ENCODE assay signal across 9 cellular contexts in genomic region chr22:21003782-21004181, GRCh38. TPM values are rescaled to one million over a fixed set of nuclear protein-coding genes. Genes with fewer than 3 reads are reported as not detected.
DNase-seq lines count a peak whose midpoint lies in the region; ATAC-seq and TF ChIP-seq lines count a peak whose summit lies in the region.
"Had no signal": no experiment of that assay in that cellular context is flagged by ENCODE, and none has a peak within 500 bp of the region (broad histone marks: within the 10 kb centered on the region; RNA-seq: fewer than 3 reads in every experiment).

No MANE protein-coding gene starts in this region.

- ATAC-seq in stimulated activated effector memory CD8-positive, alpha-beta T cell treated with anti-CD3 and anti-CD28 coated beads, Interleukin-12 subunit alpha, Interleukin-12 subunit beta, amount 100 ng/mL, for 72 hours: no peak
- ATAC-seq: heart right ventricle had no signal

- H3K27me3 ChIP-seq in esophagus muscularis mucosa: no peaks in the 10 kb centered on the region
- H3K27me3 ChIP-seq: heart right ventricle had no signal

- peaks cover 42% of the 10 kb centered on the region for H3K36me3 Mint-ChIP-seq in activated T-cell treated with anti-CD3 and anti-CD28 coated beads, Interleukin-2, amount 50 U/mL, for 24 hours (ENCODE audit: low read depth)
- peaks cover 37% of the 10 kb centered on the region for H3K36me3 Mint-ChIP-seq in stimulated activated effector memory CD8-positive, alpha-beta T cell treated with anti-CD3 and anti-CD28 coated beads, Interleukin-12 subunit alpha, Interleukin-12 subunit beta, amount 100 ng/mL, for 72 hours

- no peaks in the 10 kb centered on the region for H3K9me3 Mint-ChIP-seq in activated T-cell treated with anti-CD3 and anti-CD28 coated beads, Interleukin-2, amount 50 U/mL, for 24 hours
- no peaks in the 10 kb centered on the region for H3K9me3 Mint-ChIP-seq in stimulated activated effector memory CD8-positive, alpha-beta T cell treated with anti-CD3 and anti-CD28 coated beads, Interleukin-12 subunit alpha, Interleukin-12 subunit beta, amount 100 ng/mL, for 72 hours

- no peaks in the 10 kb centered on the region for H3K9me3 ChIP-seq in esophagus muscularis mucosa
- H3K9me3 ChIP-seq: heart right ventricle had no signal

- POLR2A ChIA-PET in RWPE1 (lab: Yijun Ruan, JAX; ENCODE audit: low non-redundant PET): no interaction called here

- intact Hi-C loops in esophagus muscularis mucosa (cut with DNase I): loop anchor here (5.0 kb wide), 1 partner anchor 86 kb away; the partner anchor contains the start of gene CRKL

- no peak overlapping the region for H3K4me3 ChIP-seq in esophagus muscularis mucosa

- no peak for DNase-seq in activated T-cell treated with anti-CD3 and anti-CD28 coated beads, Interleukin-2, amount 50 U/mL, for 24 hours
- no peak for DNase-seq in activated T-cell treated with anti-CD3 and anti-CD28 coated beads, Interleukin-2, amount 50 U/mL, for 1 hour
- DNase-seq in RWPE1 (ENCODE audit: low spot score) (no peak), esophagus muscularis mucosa (ENCODE audit: extremely low spot score) (no peak), NCI-H2196 treated with DMSO at 0.1 percent for 48 hours (lab: John Stamatoyannopoulos, UW; ENCODE audit: unreplicated experiment) (no peak), A172 (ENCODE audit: low spot score) (no peak), ureter (ENCODE audit: low spot score) (no peak)
- no peak for DNase-seq in stimulated activated effector memory CD8-positive, alpha-beta T cell treated with anti-CD3 and anti-CD28 coated beads, Interleukin-12 subunit alpha, Interleukin-12 subunit beta, amount 100 ng/mL, for 72 hours (ENCODE audit: low spot score in 2 of 2)
- DNase-seq: heart right ventricle had no signal

- CTCF ChIA-PET in RWPE1 (lab: Yijun Ruan, JAX): interaction anchor here (0.6 kb wide), 1 partner anchor 621 kb away, joined by 3 read pairs; no protein-coding TSS in a partner anchor

- peaks cover 31 to 45% (median 37%) of the 10 kb centered on the region in 4 donors for H3K4me1 ChIP-seq in esophagus muscularis mucosa

- TF ChIP-seq POLR2A in esophagus muscularis mucosa (IDR thresholded peaks at IDR 0.05; ENCODE audit: low read depth): no peak

- H3K27ac ChIP-seq in RWPE1 (peak overlapping the region; percentile 99), esophagus muscularis mucosa (replicated peaks in 1 of 4) (peak overlapping the region; percentile 98 to 100 (median 99))

- H3K36me3 ChIP-seq in esophagus muscularis mucosa: peaks cover 4 to 19% (median 17%) of the 10 kb centered on the region in 4 donors

- peak overlapping the region; percentile 94 for H3K4me3 Mint-ChIP-seq in activated T-cell treated with anti-CD3 and anti-CD28 coated beads, Interleukin-2, amount 50 U/mL, for 24 hours
- peak overlapping the region; percentile 94 for H3K4me3 Mint-ChIP-seq in stimulated activated effector memory CD8-positive, alpha-beta T cell treated with anti-CD3 and anti-CD28 coated beads, Interleukin-12 subunit alpha, Interleukin-12 subunit beta, amount 100 ng/mL, for 72 hours

- H3K27ac Mint-ChIP-seq in activated T-cell treated with anti-CD3 and anti-CD28 coated beads, Interleukin-2, amount 50 U/mL, for 24 hours: peak overlapping the region; percentile 99
- peak overlapping the region; percentile 99 for H3K27ac Mint-ChIP-seq in stimulated activated effector memory CD8-positive, alpha-beta T cell treated with anti-CD3 and anti-CD28 coated beads, Interleukin-12 subunit alpha, Interleukin-12 subunit beta, amount 100 ng/mL, for 72 hours

- H3K27me3 Mint-ChIP-seq in activated T-cell treated with anti-CD3 and anti-CD28 coated beads, Interleukin-2, amount 50 U/mL, for 24 hours: no peaks in the 10 kb centered on the region

- TF ChIP-seq EP300 in esophagus muscularis mucosa (IDR thresholded peaks at IDR 0.05): no peak

- no peak for TF ChIP-seq CTCF in RWPE1 (conservative IDR thresholded peaks at IDR 0.05; ENCODE audit: low read depth)
- no peak for TF ChIP-seq CTCF in esophagus muscularis mucosa (IDR thresholded peaks at IDR 0.05)

- peaks cover 35% of the 10 kb centered on the region for H3K4me1 Mint-ChIP-seq in activated T-cell treated with anti-CD3 and anti-CD28 coated beads, Interleukin-2, amount 50 U/mL, for 24 hours (ENCODE audit: low read depth)
- H3K4me1 Mint-ChIP-seq in stimulated activated effector memory CD8-positive, alpha-beta T cell treated with anti-CD3 and anti-CD28 coated beads, Interleukin-12 subunit alpha, Interleukin-12 subunit beta, amount 100 ng/mL, for 72 hours: peaks cover 33% of the 10 kb centered on the region

- 77% methylated on average over 4 of the region's 4 CpGs for WGBS in esophagus muscularis mucosa

RNA-seq across cellular contexts. Expression of gene THAP7, which starts 1.9 kb away (rescaled TPM):
- 10 to 100 TPM; 33.2 to 42.4 (median 39.1) TPM for total RNA-seq in esophagus muscularis mucosa
- 46.9 and 49.0 TPM in 2 replicates for total RNA-seq in A172 (2014; rRNA removed; shearing (Covaris generic))
- 25.8 TPM for total RNA-seq in ureter

RNA-seq across cellular contexts. Expression of gene P2RX6, which starts 11.2 kb away (rescaled TPM):
- under 1 TPM; 0.39 to 0.50 (median 0.41) TPM for total RNA-seq in esophagus muscularis mucosa
- total RNA-seq in A172 (2014; rRNA removed; shearing (Covaris generic)): 2.8 and 3.5 TPM in 2 replicates
- 5.7 TPM for total RNA-seq in ureter

RNA-seq across cellular contexts. Expression of gene LZTR1, which starts 21.7 kb away (rescaled TPM):
- total RNA-seq in esophagus muscularis mucosa (10 to 100 TPM; 42.4 to 76.3 (median 57.2) TPM), ureter (79.6 TPM)
- total RNA-seq in A172 (2014; rRNA removed; shearing (Covaris generic)): 18.9 and 21.9 TPM in 2 replicates

RNA-seq across cellular contexts. Expression of gene SLC7A4, which starts 28.6 kb away (rescaled TPM):
- total RNA-seq in esophagus muscularis mucosa: under 1 TPM; 0.23 to 0.42 (median 0.36) TPM
- not detected in 2 replicates for total RNA-seq in A172 (2014; rRNA removed; shearing (Covaris generic))
- total RNA-seq in ureter: 8.1 TPM

RNA-seq across cellular contexts. Expression of gene AIFM3, which starts 36.7 kb away (rescaled TPM):
- total RNA-seq in esophagus muscularis mucosa (1 to 10 TPM in 3 of 4 donors, under 1 TPM in 1; 0.92 to 1.7 (median 1.4) TPM), ureter (15.4 TPM)
- 1.4 TPM in 1 of 2 replicates, not detected in the other for total RNA-seq in A172 (2014; rRNA removed; shearing (Covaris generic))
